19 cellular contexts compared by ENCODE assay signal in the genomic region with DNA sequence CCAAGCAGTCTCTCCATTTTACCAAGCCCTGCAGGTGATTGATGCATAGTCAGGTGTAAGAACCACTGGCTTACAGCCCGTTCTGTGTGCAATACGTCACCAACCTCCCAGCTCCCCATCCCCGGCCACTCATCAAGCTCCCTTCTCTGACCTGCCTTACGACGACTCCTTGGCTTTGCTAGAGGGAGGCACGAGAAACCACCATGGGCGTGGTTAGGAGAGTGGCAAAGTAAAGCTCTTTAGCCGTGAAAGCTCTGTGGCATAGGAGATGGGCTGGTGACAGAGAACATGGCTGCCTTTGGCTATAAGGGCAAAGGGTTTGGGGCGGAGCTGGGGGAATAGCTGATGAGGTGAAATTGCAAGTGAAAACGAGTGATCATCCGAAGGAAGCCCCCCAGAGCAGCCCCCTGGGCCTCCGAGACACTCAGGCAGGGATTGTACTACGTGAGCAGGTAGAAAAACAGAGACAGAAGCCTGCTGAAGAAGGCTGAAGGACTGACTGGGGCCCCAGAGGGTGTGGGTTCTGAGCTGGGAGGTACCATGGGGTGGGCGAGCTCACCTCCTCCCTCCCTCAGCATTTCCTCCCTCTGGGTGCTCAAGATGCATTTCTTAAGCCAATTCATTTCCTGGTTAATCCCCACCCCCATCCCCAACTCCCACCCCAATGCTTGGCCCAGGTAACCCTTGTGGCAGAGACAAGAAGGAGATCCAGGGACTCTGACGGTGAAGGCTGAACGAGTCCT.
DNase-seq lines count a peak whose midpoint lies in the region; ATAC-seq and TF ChIP-seq lines count a peak whose summit lies in the region.
"Had no signal": no experiment of that assay in that cellular context is flagged by ENCODE, and none has a peak within 500 bp of the region (broad histone marks: within the 10 kb centered on the region; RNA-seq: fewer than 3 reads in every experiment).

No MANE protein-coding gene starts in this region.

- TF ChIP-seq CTCF in OCI-LY1 (IDR thresholded peaks at IDR 0.05; ENCODE audit: low read length): no peak
- no peak for TF ChIP-seq CTCF in upper lobe of right lung (IDR thresholded peaks at IDR 0.05)

- H3K27me3 Mint-ChIP-seq in naive thymus-derived CD8-positive, alpha-beta T cell: peaks cover 0 to 7% (median 0%) of the 10 kb centered on the region in 5 donors

- H3K79me1 ChIP-seq in mesenchymal stem cell (replicated peaks; ENCODE audit: low read length, poor library complexity, severe bottlenecking): no peaks in the 10 kb centered on the region

- no peak overlapping the region for H2AK5ac ChIP-seq in mesenchymal stem cell (ENCODE audit: low read length, severe bottlenecking)

- H2AFZ ChIP-seq in OCI-LY1 (ENCODE audit: low read length): no peak overlapping the region
- no peak overlapping the region for H2AFZ ChIP-seq in mesenchymal stem cell (ENCODE audit: low read depth, low read length)
- H2AFZ ChIP-seq: GM23248 had no signal

- H3K36me3 Mint-ChIP-seq in naive thymus-derived CD8-positive, alpha-beta T cell: no peaks in the 10 kb centered on the region

- no peaks in the 10 kb centered on the region for H3K79me2 ChIP-seq in OCI-LY1 (ENCODE audit: insufficient read depth, low read length)

- H3K27me3 ChIP-seq in OCI-LY1 (ENCODE audit: insufficient read depth, low read length): peaks cover 25% of the 10 kb centered on the region
- H3K27me3 ChIP-seq in upper lobe of right lung: no peaks in the 10 kb centered on the region
- peaks cover 0 to 51% of the 10 kb centered on the region in 2 experiments for H3K27me3 ChIP-seq in mesenchymal stem cell (ENCODE audit: control insufficient read depth in 1 of 2, insufficient read depth in 1 of 2, low read length in 2 of 2)
- H3K27me3 ChIP-seq: Peyer's patch had no signal

- intact Hi-C loops in cardiac septum (cut with DNase I) (no loop called here), Right ventricle myocardium inferior (cut with DNase I) (no loop called here), upper lobe of right lung (cut with DNase I) (no loop called here)

- POLR2A ChIA-PET in naive thymus-derived CD8-positive, alpha-beta T cell (lab: Charles Lee): interaction anchor here (0.9 kb wide), 1 partner anchor 9 kb away, joined by 3 read pairs; no protein-coding TSS in a partner anchor

- peaks cover 23 to 50% (median 27%) of the 10 kb centered on the region in 4 donors for H3K4me1 Mint-ChIP-seq in naive thymus-derived CD8-positive, alpha-beta T cell
- H3K4me1 Mint-ChIP-seq: B cell had no signal

- no peak overlapping the region for H2BK12ac ChIP-seq in mesenchymal stem cell (ENCODE audit: low read length in 2 of 2)

- H3K27ac Mint-ChIP-seq in naive thymus-derived CD8-positive, alpha-beta T cell: peak overlapping the region in 6 of 10 donors; percentile 25 to 92 (median 68)
- H3K27ac Mint-ChIP-seq: B cell; CD4-positive, alpha-beta T cell had no signal

- no peak overlapping the region for H3K14ac ChIP-seq in mesenchymal stem cell (ENCODE audit: low read length in 2 of 2)

- peak; percentile 58 for DNase-seq in cardiac septum (ENCODE audit: low spot score)
- no peak for DNase-seq in Right ventricle myocardium inferior (ENCODE audit: missing footprints)
- DNase-seq in naive thymus-derived CD8-positive, alpha-beta T cell: peak in 2 of 10 donors; percentile 10 to 33
- peak; percentile 44 for DNase-seq in upper lobe of right lung
- DNase-seq in NCI-H226: no peak
- no peak for DNase-seq in mesenchymal stem cell
- DNase-seq in activated T-cell treated with anti-CD3 and anti-CD28 coated beads, Interleukin-2, amount 50 U/mL, for 1 hour: no peak
- DNase-seq: Calu3; CD4-positive, alpha-beta T cell; GF-D8; GM23248; KBM-7; NCI-H1417; NCI-H187; NCI-H526; Peyer's patch; Right ventricle myocardium superior had no signal

- H3K4me1 ChIP-seq in OCI-LY1 (ENCODE audit: insufficient read depth, low read length, severe bottlenecking) (no peaks in the 10 kb centered on the region), upper lobe of right lung (no peaks in the 10 kb centered on the region), mesenchymal stem cell (ENCODE audit: control insufficient read depth, insufficient read depth, low read depth, low read length) (no peaks in the 10 kb centered on the region)
- H3K4me1 ChIP-seq: Peyer's patch had no signal

- 91% methylated on average over 16 of the region's 16 CpGs for WGBS in mesenchymal stem cell

- H3K9me2 ChIP-seq in OCI-LY1 (ENCODE audit: low read depth, low read length): no peaks in the 10 kb centered on the region

- H4K20me1 ChIP-seq in OCI-LY1 (ENCODE audit: insufficient read depth, low read length): no peaks in the 10 kb centered on the region

- H2BK5ac ChIP-seq in mesenchymal stem cell (ENCODE audit: low read depth, low read length, poor library complexity, severe bottlenecking): no peak overlapping the region

- no peak overlapping the region for H2BK15ac ChIP-seq in mesenchymal stem cell (ENCODE audit: low read depth, poor library complexity, severe bottlenecking)

- H4K8ac ChIP-seq in mesenchymal stem cell (ENCODE audit: low read length): no peak overlapping the region

- H3K27ac ChIP-seq in OCI-LY1 (ENCODE audit: low read depth, low read length, poor library complexity, severe bottlenecking): no peak overlapping the region
- H3K27ac ChIP-seq in upper lobe of right lung: no peak overlapping the region
- no peak overlapping the region for H3K27ac ChIP-seq in mesenchymal stem cell (ENCODE audit: low read length, poor library complexity, severe bottlenecking)
- H3K27ac ChIP-seq: GM23248, Peyer's patch had no signal

- H3K9ac ChIP-seq in OCI-LY1 (ENCODE audit: low read length) (no peak overlapping the region), mesenchymal stem cell (ENCODE audit: low read length) (no peak overlapping the region)
- H3K9ac ChIP-seq: GM23248 had no signal

- no peak overlapping the region for H4K91ac ChIP-seq in mesenchymal stem cell (ENCODE audit: low read length)

- H3K36me3 ChIP-seq in OCI-LY1 (ENCODE audit: insufficient read depth, low read length): no peaks in the 10 kb centered on the region
- no peaks in the 10 kb centered on the region for H3K36me3 ChIP-seq in upper lobe of right lung
- H3K36me3 ChIP-seq in mesenchymal stem cell (ENCODE audit: control insufficient read depth in 1 of 2, insufficient read depth in 2 of 2, low read depth in 1 of 2, low read length in 2 of 2): no peaks in the 10 kb centered on the region
- H3K36me3 ChIP-seq: Peyer's patch had no signal

- H3K9me3 Mint-ChIP-seq in naive thymus-derived CD8-positive, alpha-beta T cell: peaks cover 0 to 1% (median 0%) of the 10 kb centered on the region in 9 donors
- H3K9me3 Mint-ChIP-seq: CD4-positive, alpha-beta T cell had no signal

- H3K4me2 ChIP-seq in OCI-LY1 (ENCODE audit: low read length) (peak overlapping the region; percentile 0; the same call in 1 of the 2 replicates), mesenchymal stem cell (ENCODE audit: low read length, poor library complexity, severe bottlenecking) (no peak overlapping the region)

- H3K4me3 Mint-ChIP-seq in naive thymus-derived CD8-positive, alpha-beta T cell: peak overlapping the region in 6 of 10 donors; percentile 33 to 71 (median 60)
- H3K4me3 Mint-ChIP-seq: B cell; CD4-positive, alpha-beta T cell had no signal

- ATAC-seq in Right ventricle myocardium inferior (no peak), upper lobe of right lung (no peak)
- ATAC-seq in naive thymus-derived CD8-positive, alpha-beta T cell: peak in 1 of 2 donors; percentile 56

- no peaks in the 10 kb centered on the region for H3F3A ChIP-seq in OCI-LY1 (ENCODE audit: insufficient read depth, low read length)

- H3K23ac ChIP-seq in mesenchymal stem cell (ENCODE audit: low read length in 2 of 2): no peak overlapping the region

- H3K18ac ChIP-seq in mesenchymal stem cell (ENCODE audit: low read depth in 1 of 2, low read length in 2 of 2): no peak overlapping the region

- H3K9me3 ChIP-seq in OCI-LY1 (ENCODE audit: low read length): no peaks in the 10 kb centered on the region
- H3K9me3 ChIP-seq in upper lobe of right lung: no peaks in the 10 kb centered on the region
- H3K9me3 ChIP-seq in mesenchymal stem cell (ENCODE audit: control insufficient read depth, low read length): no peaks in the 10 kb centered on the region
- H3K9me3 ChIP-seq: Peyer's patch had no signal

- H3K4ac ChIP-seq in mesenchymal stem cell (ENCODE audit: low read depth in 1 of 2, low read length in 2 of 2): no peak overlapping the region

- no peak overlapping the region for H2BK120ac ChIP-seq in mesenchymal stem cell (ENCODE audit: low read depth, low read length)

- H3K4me3 ChIP-seq in OCI-LY1 (ENCODE audit: low read depth, low read length, poor library complexity, severe bottlenecking) (no peak overlapping the region), upper lobe of right lung (no peak overlapping the region), mesenchymal stem cell (ENCODE audit: insufficient read depth in 1 of 2, low read depth in 1 of 2, low read length in 2 of 2) (no peak overlapping the region)
- H3K4me3 ChIP-seq: GM23248, Peyer's patch had no signal

Comparison
In these comparisons a context has a peak if more than half of its experiments do, and no peak if none do; other contexts are left out.
1. DNase-seq: peak in cardiac septum (single experiment) and upper lobe of right lung (single experiment); none in Right ventricle myocardium inferior (single experiment), NCI-H226 (single experiment), mesenchymal stem cell (single experiment) and activated T-cell treated with anti-CD3 and anti-CD28 coated beads, Interleukin-2, amount 50 U/mL, for 1 hour (single experiment).